Comparison of ENCODE assay signal across 25 cellular contexts in the genomic region with DNA sequence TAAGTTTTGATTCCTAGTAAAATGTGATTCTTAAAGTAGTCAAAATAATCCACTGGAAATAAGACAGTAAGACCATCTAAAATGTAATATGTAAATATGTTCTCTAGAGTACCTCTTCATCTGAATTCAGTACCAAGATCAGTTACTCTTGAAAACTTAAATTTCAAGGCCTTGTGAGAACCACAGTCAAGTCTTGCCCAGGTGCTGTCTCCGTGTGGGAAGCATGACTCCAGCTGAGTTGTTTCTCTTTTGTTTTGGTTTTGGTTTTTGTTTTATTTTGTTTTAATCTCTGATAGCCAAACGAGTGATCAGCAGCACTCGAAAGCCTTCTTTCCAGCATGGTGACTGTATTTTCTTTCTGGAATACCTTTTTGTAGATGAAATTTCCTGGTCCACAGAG.
"Had no signal": no experiment of that assay in that cellular context is flagged by ENCODE, and none has a peak within 500 bp of the region (broad histone marks: within the 10 kb centered on the region; RNA-seq: fewer than 3 reads in every experiment).

No MANE protein-coding gene starts in this region.

- H3K4me3 ChIP-seq: colonic mucosa, coronary artery, dorsolateral prefrontal cortex, esophagus muscularis mucosa, esophagus squamous epithelium, gastrocnemius medialis, gastroesophageal sphincter, heart left ventricle, heart right ventricle, hepatocyte had no signal

- H3K9me3 ChIP-seq: colonic mucosa, esophagus muscularis mucosa, esophagus squamous epithelium, gastrocnemius medialis, gastroesophageal sphincter, heart left ventricle, heart right ventricle had no signal

- H3K27ac ChIP-seq: colonic mucosa, coronary artery, dorsolateral prefrontal cortex, epithelial cell of prostate, esophagus muscularis mucosa, esophagus squamous epithelium, foreskin keratinocyte, gastrocnemius medialis, gastroesophageal sphincter, heart left ventricle, heart right ventricle, hepatocyte had no signal

- H3K27me3 ChIP-seq: colonic mucosa, esophagus muscularis mucosa, esophagus squamous epithelium, foreskin keratinocyte, gastrocnemius medialis, gastroesophageal sphincter, heart left ventricle, hepatocyte had no signal

- H2AFZ ChIP-seq: hepatocyte had no signal

- H3K79me2 ChIP-seq: hepatocyte had no signal

- H3K36me3 ChIP-seq: colonic mucosa, esophagus muscularis mucosa, esophagus squamous epithelium, gastrocnemius medialis, gastroesophageal sphincter, heart left ventricle, heart right ventricle had no signal

- ATAC-seq: effector memory CD8-positive, alpha-beta T cell; esophagus mucosa; foreskin keratinocyte; gastrocnemius medialis; gastroesophageal sphincter; heart left ventricle; heart right ventricle had no signal

- H3K4me1 ChIP-seq: colonic mucosa, esophagus muscularis mucosa, esophagus squamous epithelium, foreskin keratinocyte, gastrocnemius medialis, gastroesophageal sphincter, heart left ventricle, heart right ventricle had no signal

- DNase-seq: colonic mucosa; cortex of kidney; dermis blood vessel endothelial cell; dorsolateral prefrontal cortex; effector CD4-positive, alpha-beta T cell; effector CD8-positive, alpha-beta T cell; effector memory CD4-positive, alpha-beta T cell; effector memory CD8-positive, alpha-beta T cell; endodermal cell; erythroblast; esophagus squamous epithelium; foreskin fibroblast; foreskin keratinocyte; foreskin melanocyte; gastrocnemius medialis; glutamatergic neuron; head of caudate nucleus; heart left ventricle; heart right ventricle had no signal

- H3K4me2 ChIP-seq: hepatocyte had no signal
